In the genomic region with DNA sequence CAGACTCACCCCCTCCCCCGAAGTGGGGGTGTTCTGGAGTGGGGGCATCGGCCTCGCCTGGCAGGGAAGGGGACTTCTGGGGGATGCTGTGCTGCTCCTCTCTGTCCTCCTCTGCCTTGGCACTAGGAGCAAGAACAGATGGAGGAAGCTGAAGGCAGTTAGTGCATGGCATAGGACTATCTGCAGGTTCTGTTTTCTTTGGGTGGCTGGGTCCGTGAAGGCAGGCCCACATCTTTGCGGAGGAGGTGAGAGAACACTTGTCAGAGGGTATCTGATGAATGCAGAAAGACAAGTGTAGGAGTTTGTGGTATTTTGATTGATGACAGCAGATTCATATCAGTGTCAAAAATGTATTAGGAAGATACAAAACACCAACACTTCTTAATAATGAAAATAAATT, we compare ENCODE assay signal across 21 cellular contexts.
"Had no signal": no experiment of that assay in that cellular context is flagged by ENCODE, and none has a peak within 500 bp of the region (broad histone marks: within the 10 kb centered on the region; RNA-seq: fewer than 3 reads in every experiment).

No MANE protein-coding gene starts in this region.

- H3K4me3 ChIP-seq: body of pancreas, cardiac muscle cell, heart left ventricle, left lung, lung, ovary, psoas muscle, right atrium auricular region, upper lobe of left lung had no signal

- H3K27ac ChIP-seq: body of pancreas, cardiac muscle cell, epithelial cell of prostate, heart left ventricle, left lung, ovary, psoas muscle, right atrium auricular region, upper lobe of left lung, VCaP had no signal

- ATAC-seq: activated CD8-positive, alpha-beta T cell treated with anti-CD3 and anti-CD28 coated beads, Interleukin-2, amount 10 ng/mL, durations not matched to agents 7 days and 5 days; body of pancreas; heart left ventricle; left lung; naive thymus-derived CD4-positive, alpha-beta T cell; psoas muscle had no signal

- DNase-seq: activated CD4-positive, alpha-beta T cell treated with anti-CD3 and anti-CD28 coated beads, Interleukin-2, amount 10 ng/mL, durations not matched to agents 7 days and 5 days; activated CD4-positive, CD25-positive, alpha-beta regulatory T cell treated with anti-CD3 and anti-CD28 coated beads, Interleukin-2, amount 50 U/mL, for 72 hours; activated CD8-positive, alpha-beta T cell treated with anti-CD3 and anti-CD28 coated beads, Interleukin-2, amount 10 ng/mL, durations not matched to agents 7 days and 5 days; activated gamma-delta T cell treated with Interleukin-2 at 50 U/mL for 16 hours; body of pancreas; cortex of kidney; heart left ventricle; kidney; left lung; naive thymus-derived CD4-positive, alpha-beta T cell; ovary; psoas muscle; stimulated activated CD4-positive, alpha-beta T cell treated with anti-CD3 and anti-CD28 coated beads, Interleukin-4, amount 100 ng/mL, for 24 hours; stimulated activated naive CD4-positive, alpha-beta T cell treated with Interleukin-2 at 50 U/mL for 16 hours; T1000; upper lobe of left lung had no signal

- H3K4me1 ChIP-seq: body of pancreas, heart left ventricle, left lung, psoas muscle, right atrium auricular region, upper lobe of left lung had no signal

- H3K9me3 ChIP-seq: body of pancreas, heart left ventricle, left lung, ovary, psoas muscle, right atrium auricular region, upper lobe of left lung had no signal

- H3K36me3 ChIP-seq: cardiac muscle cell, heart left ventricle, left lung, ovary, right atrium auricular region, upper lobe of left lung had no signal
